Comparison of ENCODE assay signal across 28 cellular contexts in genomic region chr7:158468225-158468624, GRCh38.
"Had no signal": no experiment of that assay in that cellular context is flagged by ENCODE, and none has a peak within 500 bp of the region (broad histone marks: within the 10 kb centered on the region; RNA-seq: fewer than 3 reads in every experiment).

No MANE protein-coding gene starts in this region.

- H3K4me3 ChIP-seq: adrenal gland, ascending aorta, lung, ovary, prostate gland, spleen, thoracic aorta, vagina had no signal

- H3K4me1 ChIP-seq: adrenal gland, ascending aorta, foreskin keratinocyte, prostate gland, vagina had no signal

- DNase-seq: activated CD4-positive, alpha-beta T cell treated with anti-CD3 and anti-CD28 coated beads for 1 hour; activated CD4-positive, alpha-beta T cell treated with anti-CD3 and anti-CD28 coated beads, Interleukin-2, amount 50 U/mL, for 1 hour; activated CD8-positive, alpha-beta T cell treated with anti-CD3 and anti-CD28 coated beads, Interleukin-2, amount 10 ng/mL, durations not matched to agents 7 days and 5 days; activated T-cell treated with anti-CD3 and anti-CD28 coated beads, Interleukin-2, amount 50 U/mL, for 24 hours; adrenal gland; brain microvascular endothelial cell; central memory CD4-positive, alpha-beta T cell; dermis blood vessel endothelial cell; effector CD8-positive, alpha-beta T cell; foreskin keratinocyte; islet precursor cell; left colon; natural killer cell; ovary; spleen; stimulated activated CD4-positive, alpha-beta T cell treated with anti-CD3 and anti-CD28 coated beads, Interleukin-4, amount 100 ng/mL, for 1 hour; stimulated activated naive CD4-positive, alpha-beta T cell treated with Interleukin-2 at 50 U/mL for 16 hours; WERI-Rb-1 had no signal

- ATAC-seq: activated CD8-positive, alpha-beta T cell treated with anti-CD3 and anti-CD28 coated beads, Interleukin-2, amount 10 ng/mL, durations not matched to agents 7 days and 5 days; activated naive CD4-positive, alpha-beta T cell treated with anti-CD3 and anti-CD28 coated beads, Interleukin-2, amount 50 U/mL, for 72 hours; activated T-helper 17 cell treated with anti-CD3 and anti-CD28 coated beads, Interleukin-2, amount 50 U/mL, for 72 hours; foreskin keratinocyte; left colon had no signal

- H3K4me3 Mint-ChIP-seq: activated CD8-positive, alpha-beta T cell treated with anti-CD3 and anti-CD28 coated beads, Interleukin-2, amount 10 ng/mL, durations not matched to agents 7 days and 5 days; activated T-cell treated with anti-CD3 and anti-CD28 coated beads, Interleukin-2, amount 50 U/mL, for 24 hours; activated T-helper 17 cell treated with anti-CD3 and anti-CD28 coated beads, Interleukin-2, amount 50 U/mL, for 72 hours; natural killer cell; T-helper 2 cell treated with Interferon-gamma antibody and Interleukin-4, amounts not matched to agents 5 μg/mL and 100 μg/mL, for 36 hours; type B pancreatic cell had no signal

- H3K9me3 ChIP-seq: adrenal gland, ascending aorta, neutrophil, ovary, prostate gland, spleen, thoracic aorta, vagina had no signal

- H3K27ac ChIP-seq: adrenal gland, ascending aorta, brain microvascular endothelial cell, foreskin keratinocyte, neutrophil, ovary, prostate gland, spleen, thoracic aorta, vagina, WERI-Rb-1 had no signal

- H3K36me3 ChIP-seq: adrenal gland, ascending aorta, brain microvascular endothelial cell, neutrophil, ovary, prostate gland, spleen, thoracic aorta, vagina, WERI-Rb-1 had no signal

- H3K36me3 Mint-ChIP-seq: activated naive CD4-positive, alpha-beta T cell treated with anti-CD3 and anti-CD28 coated beads, Interleukin-2, amount 50 U/mL, for 72 hours; natural killer cell; type B pancreatic cell had no signal

- H3K4me1 Mint-ChIP-seq: activated T-helper 17 cell treated with anti-CD3 and anti-CD28 coated beads, Interleukin-2, amount 50 U/mL, for 72 hours had no signal

- H3K27ac Mint-ChIP-seq: activated CD8-positive, alpha-beta T cell treated with anti-CD3 and anti-CD28 coated beads, Interleukin-2, amount 10 ng/mL, durations not matched to agents 7 days and 5 days; activated naive CD4-positive, alpha-beta T cell treated with anti-CD3 and anti-CD28 coated beads, Interleukin-2, amount 50 U/mL, for 72 hours; activated T-cell treated with anti-CD3 and anti-CD28 coated beads, Interleukin-2, amount 50 U/mL, for 24 hours; activated T-helper 17 cell treated with anti-CD3 and anti-CD28 coated beads, Interleukin-2, amount 50 U/mL, for 72 hours; natural killer cell; T-helper 2 cell treated with Interferon-gamma antibody and Interleukin-4, amounts not matched to agents 5 μg/mL and 100 μg/mL, for 36 hours; type B pancreatic cell had no signal

- H3K27me3 ChIP-seq: adrenal gland, ascending aorta, brain microvascular endothelial cell, foreskin keratinocyte, ovary, vagina had no signal
